In the genomic region with DNA sequence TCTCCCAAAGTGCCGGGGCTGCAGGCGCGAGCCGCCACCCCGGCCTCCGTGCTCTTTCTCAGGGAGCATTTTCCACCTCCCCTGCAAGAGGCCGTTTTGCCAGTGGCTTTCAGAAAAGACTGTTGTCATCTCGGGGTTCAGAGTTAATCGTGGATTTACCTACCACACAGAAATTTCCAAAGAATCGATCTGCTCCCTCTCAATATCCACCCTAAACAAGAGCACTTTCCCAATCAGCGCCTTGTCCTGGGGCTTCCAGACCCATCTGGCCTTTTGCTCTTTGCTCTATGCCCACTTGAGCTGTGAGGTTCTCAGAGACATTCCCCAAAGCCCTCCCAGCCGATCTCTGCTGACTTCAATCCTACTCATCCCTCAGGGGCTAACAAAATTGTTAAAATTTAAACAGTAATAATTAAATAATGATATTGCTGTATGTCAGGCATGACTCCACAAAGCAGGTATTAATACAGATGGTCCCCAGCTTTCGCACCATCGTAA, we compare ENCODE assay signal across 8 cellular contexts.
DNase-seq lines count a peak whose midpoint lies in the region; ATAC-seq, FAIRE-seq and TF ChIP-seq lines count a peak whose summit lies in the region.

No MANE protein-coding gene starts in this region.

- H2AFZ ChIP-seq in keratinocyte (ENCODE audit: control insufficient read depth, low read length) = peak overlapping the region; percentile 88

- H3K27ac ChIP-seq in keratinocyte (ENCODE audit: control insufficient read depth, insufficient read depth, low read length) = no peak overlapping the region
- no peak overlapping the region for H3K27ac ChIP-seq in kidney (ENCODE audit: low read depth in 2 of 2, low read length in 2 of 2)

- H3K9me1 ChIP-seq in keratinocyte (ENCODE audit: control insufficient read depth, extremely low read depth, insufficient read depth, low read length) = no peaks in the 10 kb centered on the region

- no peak for DNase-seq in T-helper 2 cell treated with Interferon-gamma antibody and Interleukin-4, amounts not matched to agents 5 μg/mL and 100 μg/mL, for 36 hours (ENCODE audit: low spot score)
- DNase-seq in T-helper 2 cell (no peak), T-helper 17 cell (no peak), keratinocyte (ENCODE audit: low read depth, low spot score) (no peak), kidney (no peak), D721Med (ENCODE audit: insufficient read length, low spot score) (no peak)

- peaks cover 19% of the 10 kb centered on the region for H3K4me1 Mint-ChIP-seq in T-helper 2 cell treated with Interferon-gamma antibody and Interleukin-4, amounts not matched to agents 5 μg/mL and 100 μg/mL, for 36 hours (ENCODE audit: low read depth)
- H3K4me1 Mint-ChIP-seq in T-helper 17 cell = peaks cover 9% of the 10 kb centered on the region
- peaks cover 12% of the 10 kb centered on the region for H3K4me1 Mint-ChIP-seq in stimulated activated memory B cell treated with anti-CD40 and anti-IgM and Interleukin-4, amounts not matched to agents 10 μg/mL and 1 μg/mL and 100 μg/mL, for 72 hours

- H3K4me3 ChIP-seq in keratinocyte (ENCODE audit: control insufficient read depth in 2 of 3, extremely low read depth in 1 of 3, insufficient read depth in 2 of 3, low read depth in 1 of 3, low read length in 3 of 3) = no peak overlapping the region
- peak overlapping the region in 1 of 2 donors; percentile 29 for H3K4me3 ChIP-seq in kidney (ENCODE audit: low read length in 2 of 2)

- H3K79me2 ChIP-seq in keratinocyte (ENCODE audit: control insufficient read depth, insufficient read depth, low read length) = no peaks in the 10 kb centered on the region

- dilution Hi-C loops in keratinocyte (cut with MboI; ENCODE audit: extremely low pct_ligation_motif_present, low sequenced_read_pairs) = no loop called here

- intact Hi-C loops in kidney (cut with DNase I) = loop anchor here (10.0 kb wide), 1 partner anchor 238 kb away; no protein-coding TSS in a partner anchor

- no peaks in the 10 kb centered on the region for H3K27me3 Mint-ChIP-seq in T-helper 2 cell treated with Interferon-gamma antibody and Interleukin-4, amounts not matched to agents 5 μg/mL and 100 μg/mL, for 36 hours (ENCODE audit: low read depth)
- H3K27me3 Mint-ChIP-seq in T-helper 17 cell = no peaks in the 10 kb centered on the region
- H3K27me3 Mint-ChIP-seq in stimulated activated memory B cell treated with anti-CD40 and anti-IgM and Interleukin-4, amounts not matched to agents 10 μg/mL and 1 μg/mL and 100 μg/mL, for 72 hours = no peaks in the 10 kb centered on the region

- ATAC-seq in T-helper 17 cell = no peak
- no peak for ATAC-seq in stimulated activated memory B cell treated with anti-CD40 and anti-IgM and Interleukin-4, amounts not matched to agents 10 μg/mL and 1 μg/mL and 100 μg/mL, for 72 hours
- ATAC-seq in HG03442 (IDR thresholded peaks at IDR 0.05; ENCODE audit: unreplicated experiment) = no peak

- H3K4me1 ChIP-seq in keratinocyte (ENCODE audit: control insufficient read depth, extremely low read depth, insufficient read depth, low read length) = peaks cover 39% of the 10 kb centered on the region
- H3K4me1 ChIP-seq in kidney (ENCODE audit: control insufficient read depth in 1 of 2, insufficient read depth in 1 of 2, low read depth in 1 of 2, low read length in 2 of 2) = peaks cover 0 to 6% of the 10 kb centered on the region in 2 donors

- H3K36me3 Mint-ChIP-seq in T-helper 2 cell treated with Interferon-gamma antibody and Interleukin-4, amounts not matched to agents 5 μg/mL and 100 μg/mL, for 36 hours (ENCODE audit: low read depth) = peaks cover 6% of the 10 kb centered on the region
- H3K36me3 Mint-ChIP-seq in T-helper 17 cell (ENCODE audit: low read depth) = peaks cover 5% of the 10 kb centered on the region
- H3K36me3 Mint-ChIP-seq in stimulated activated memory B cell treated with anti-CD40 and anti-IgM and Interleukin-4, amounts not matched to agents 10 μg/mL and 1 μg/mL and 100 μg/mL, for 72 hours = no peaks in the 10 kb centered on the region

- no peaks in the 10 kb centered on the region for H3K27me3 ChIP-seq in keratinocyte (ENCODE audit: control insufficient read depth, extremely low read depth, insufficient read depth, low read length)

- H3K27ac Mint-ChIP-seq in T-helper 2 cell treated with Interferon-gamma antibody and Interleukin-4, amounts not matched to agents 5 μg/mL and 100 μg/mL, for 36 hours = peak overlapping the region; percentile 53
- peak overlapping the region; percentile 61 for H3K27ac Mint-ChIP-seq in T-helper 17 cell
- peak overlapping the region; percentile 58 for H3K27ac Mint-ChIP-seq in stimulated activated memory B cell treated with anti-CD40 and anti-IgM and Interleukin-4, amounts not matched to agents 10 μg/mL and 1 μg/mL and 100 μg/mL, for 72 hours

- H3K4me2 ChIP-seq in keratinocyte (ENCODE audit: control insufficient read depth, extremely low read depth, insufficient read depth, low read depth, low read length) = no peak overlapping the region

- no peaks in the 10 kb centered on the region for H3K9me3 Mint-ChIP-seq in T-helper 2 cell treated with Interferon-gamma antibody and Interleukin-4, amounts not matched to agents 5 μg/mL and 100 μg/mL, for 36 hours
- H3K9me3 Mint-ChIP-seq in stimulated activated memory B cell treated with anti-CD40 and anti-IgM and Interleukin-4, amounts not matched to agents 10 μg/mL and 1 μg/mL and 100 μg/mL, for 72 hours = no peaks in the 10 kb centered on the region

- H3K36me3 ChIP-seq in keratinocyte (ENCODE audit: control insufficient read depth in 2 of 2, extremely low read depth in 1 of 2, insufficient read depth in 2 of 2, low read length in 2 of 2) (no peaks in the 10 kb centered on the region), kidney (ENCODE audit: control insufficient read depth in 1 of 2, insufficient read depth in 2 of 2, low read length in 2 of 2) (no peaks in the 10 kb centered on the region)

- no peak for TF ChIP-seq CTCF in keratinocyte (optimal IDR thresholded peaks at IDR 0.05 in 1 of 3, IDR thresholded peaks at IDR 0.05 in 1 of 3, conservative IDR thresholded peaks at IDR 0.05 in 1 of 3; ENCODE audit: extremely low read depth in 1 of 3, insufficient read depth in 2 of 3, low read length in 3 of 3)
- TF ChIP-seq CTCF in kidney (IDR thresholded peaks at IDR 0.05; ENCODE audit: borderline replicate concordance, extremely low read depth, insufficient read depth) = no peak
- no peak for TF ChIP-seq CTCF in D721Med (IDR thresholded peaks at IDR 0.05; ENCODE audit: insufficient read depth, missing control alignments)

- FAIRE-seq in keratinocyte (lab: Jason Lieb, UNC) (no peak), kidney (lab: Jason Lieb, UNC) (no peak), D721Med (lab: Jason Lieb, UNC) (no peak)

- H3K9ac ChIP-seq in keratinocyte (ENCODE audit: control insufficient read depth, extremely low read depth, insufficient read depth, low read length) (no peak overlapping the region), kidney (ENCODE audit: low read length in 2 of 2) (no peak overlapping the region)

- H3K9me3 ChIP-seq in T-helper 17 cell (ENCODE audit: control insufficient read depth, low read length, poor library complexity, severe bottlenecking) (no peaks in the 10 kb centered on the region), keratinocyte (ENCODE audit: control insufficient read depth, low read depth, low read length) (no peaks in the 10 kb centered on the region), kidney (ENCODE audit: control insufficient read depth in 1 of 2, low read length in 2 of 2) (no peaks in the 10 kb centered on the region)

- H3K4me3 Mint-ChIP-seq in T-helper 2 cell treated with Interferon-gamma antibody and Interleukin-4, amounts not matched to agents 5 μg/mL and 100 μg/mL, for 36 hours = peak overlapping the region; percentile 43
- peak overlapping the region; percentile 15 for H3K4me3 Mint-ChIP-seq in T-helper 17 cell
- H3K4me3 Mint-ChIP-seq in stimulated activated memory B cell treated with anti-CD40 and anti-IgM and Interleukin-4, amounts not matched to agents 10 μg/mL and 1 μg/mL and 100 μg/mL, for 72 hours = peak overlapping the region; percentile 62

- no peaks in the 10 kb centered on the region for H4K20me1 ChIP-seq in keratinocyte (ENCODE audit: control insufficient read depth, extremely low read depth, insufficient read depth, low read length)
